In the genomic region with DNA sequence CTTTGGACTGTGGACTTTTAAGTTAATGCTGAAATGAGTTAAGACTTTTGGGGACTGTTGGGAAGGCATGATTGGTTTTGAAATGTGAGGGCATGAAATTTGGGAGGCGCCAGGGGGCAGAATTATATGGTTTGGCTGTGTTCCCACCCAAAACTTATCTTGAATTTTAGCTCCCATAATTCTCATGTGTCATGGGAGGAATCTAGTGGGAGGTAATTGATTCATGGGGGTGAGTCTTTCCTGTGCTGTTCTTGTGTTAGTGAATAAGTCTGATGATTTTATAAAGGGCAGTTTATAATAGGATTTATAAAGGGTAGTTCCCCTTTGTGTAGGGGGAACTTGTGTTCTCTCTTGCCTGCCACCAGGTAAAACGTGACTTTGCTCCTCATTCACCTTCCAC, we compare ENCODE assay signal across 21 cellular contexts.
DNase-seq lines count a peak whose midpoint lies in the region; ATAC-seq and TF ChIP-seq lines count a peak whose summit lies in the region.
"Had no signal": no experiment of that assay in that cellular context is flagged by ENCODE, and none has a peak within 500 bp of the region (broad histone marks: within the 10 kb centered on the region; RNA-seq: fewer than 3 reads in every experiment).

No MANE protein-coding gene starts in this region.

- POLR2A ChIA-PET in SK-N-SH (lab: Yijun Ruan, JAX), result no interaction called here

- no peaks in the 10 kb centered on the region for H4K20me1 ChIP-seq in SK-N-SH (ENCODE audit: insufficient read depth)
- H4K20me1 ChIP-seq: BLaER1 had no signal

- no peaks in the 10 kb centered on the region for H3K9me2 ChIP-seq in SK-N-SH

- TF ChIP-seq CTCF in SK-N-SH (IDR thresholded peaks at IDR 0.05) (no peak), prostate gland (IDR thresholded peaks at IDR 0.05) (no peak)

- TF ChIP-seq POLR2A in prostate gland (IDR thresholded peaks at IDR 0.05), result no peak

- no peaks in the 10 kb centered on the region for H3K79me2 ChIP-seq in SK-N-SH (ENCODE audit: insufficient read depth)

- no peaks in the 10 kb centered on the region for H3K4me1 ChIP-seq in SK-N-SH (ENCODE audit: control insufficient read depth in 1 of 2, insufficient read depth in 2 of 2, low read depth in 1 of 2, low read length in 1 of 2)
- no peaks in the 10 kb centered on the region for H3K4me1 ChIP-seq in prostate gland (replicated peaks)
- H3K4me1 ChIP-seq: BLaER1, HAP-1 had no signal

- no peak for TF ChIP-seq EP300 in SK-N-SH (IDR thresholded peaks at IDR 0.05; ENCODE audit: borderline replicate concordance in 1 of 2, low read depth in 1 of 2, low read length in 1 of 2)

- TF ChIP-seq RAD21 in SK-N-SH (IDR thresholded peaks at IDR 0.05; ENCODE audit: low read length), result no peak

- intact Hi-C loops in prostate gland (cut with DNase I), result no loop called here

- H3K9me3 ChIP-seq in SK-N-SH (no peaks in the 10 kb centered on the region), prostate gland (no peaks in the 10 kb centered on the region)
- H3K9me3 ChIP-seq: BLaER1, HAP-1 had no signal

- DNase-seq in SK-N-SH (no peak), OCI-M1 (lab: John Stamatoyannopoulos, UW) (peak; percentile 31), amniotic epithelial cell (ENCODE audit: low read depth) (peak; percentile 61), foreskin melanocyte (no peak), prostate gland (ENCODE audit: low spot score) (no peak), NCI-H2107 treated with DMSO at 0.1 percent for 48 hours (lab: John Stamatoyannopoulos, UW; ENCODE audit: unreplicated experiment) (no peak)
- DNase-seq: CD4-positive, CD25-positive, alpha-beta regulatory T cell; CD8-positive, alpha-beta T cell; DMS 273 treated with DMSO at 0.1 percent for 48 hours; DMS79; EL; GDM1; GOT3; HFFc6 had no signal

- H3F3A ChIP-seq in SK-N-SH (replicated peaks; ENCODE audit: insufficient read depth), result no peaks in the 10 kb centered on the region

- peak overlapping the region; percentile 88 for H2AFZ ChIP-seq in SK-N-SH (ENCODE audit: low read depth)

- ATAC-seq in SK-N-SH treated with all-trans-retinoic acid at 6 μM for 48 hours (no peak), HG02852 (IDR thresholded peaks at IDR 0.05; ENCODE audit: unreplicated experiment) (no peak)
- ATAC-seq: CD8-positive, alpha-beta T cell; GM12878 had no signal

- WGBS in SK-N-SH (ENCODE audit: low lambda C conversion rate), result 13% methylated on average over 2 of the region's 2 CpGs
- WGBS in prostate gland, result 61% methylated on average over 2 of the region's 2 CpGs

- H3K36me3 ChIP-seq in SK-N-SH (replicated peaks in 1 of 2; ENCODE audit: control insufficient read depth in 1 of 2, insufficient read depth in 2 of 2, low read length in 1 of 2) (no peaks in the 10 kb centered on the region), prostate gland (no peaks in the 10 kb centered on the region)
- H3K36me3 ChIP-seq: BLaER1, HAP-1 had no signal

- no peaks in the 10 kb centered on the region for H3K27me3 ChIP-seq in SK-N-SH (ENCODE audit: insufficient read depth)
- H3K27me3 ChIP-seq in prostate gland (replicated peaks; ENCODE audit: insufficient read depth), result no peaks in the 10 kb centered on the region
- H3K27me3 ChIP-seq: BLaER1 had no signal

- no peak overlapping the region for H3K4me3 ChIP-seq in SK-N-SH (ENCODE audit: low read depth in 2 of 2, low read length in 1 of 2)
- H3K4me3 ChIP-seq in prostate gland, result no peak overlapping the region
- H3K4me3 ChIP-seq: BLaER1, GM12878, HAP-1 had no signal

- no peak overlapping the region for H3K4me2 ChIP-seq in SK-N-SH
- H3K4me2 ChIP-seq: BLaER1 had no signal

- CTCF ChIA-PET in SK-N-SH (lab: Yijun Ruan, JAX), result no interaction called here

- H3K9ac ChIP-seq in SK-N-SH, result no peak overlapping the region
- H3K9ac ChIP-seq: BLaER1 had no signal

- H3K27ac ChIP-seq in SK-N-SH (ENCODE audit: low read depth in 2 of 2, low read length in 1 of 2), result no peak overlapping the region
- H3K27ac ChIP-seq in prostate gland, result no peak overlapping the region
- H3K27ac ChIP-seq: 22Rv1, BLaER1, C4-2B had no signal

TF ChIP-seq in SK-N-SH, 30 proteins besides CTCF, POLR2A, EP300 and RAD21 (continues in another document):
- TF ChIP-seq TAF1 (IDR thresholded peaks at IDR 0.05; ENCODE audit: borderline replicate concordance, low read depth, low read length) (no peak), FOXJ3 (CRISPR knock-in tag; IDR thresholded peaks at IDR 0.05) (no peak)
- TF ChIP-seq, protein P1, sequence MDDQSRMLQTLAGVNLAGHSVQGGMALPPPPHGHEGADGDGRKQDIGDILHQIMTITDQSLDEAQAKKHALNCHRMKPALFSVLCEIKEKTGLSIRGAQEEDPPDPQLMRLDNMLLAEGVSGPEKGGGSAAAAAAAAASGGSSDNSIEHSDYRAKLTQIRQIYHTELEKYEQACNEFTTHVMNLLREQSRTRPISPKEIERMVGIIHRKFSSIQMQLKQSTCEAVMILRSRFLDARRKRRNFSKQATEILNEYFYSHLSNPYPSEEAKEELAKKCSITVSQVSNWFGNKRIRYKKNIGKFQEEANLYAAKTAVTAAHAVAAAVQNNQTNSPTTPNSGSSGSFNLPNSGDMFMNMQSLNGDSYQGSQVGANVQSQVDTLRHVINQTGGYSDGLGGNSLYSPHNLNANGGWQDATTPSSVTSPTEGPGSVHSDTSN (IDR thresholded peaks at IDR 0.05), result no peak
- TF ChIP-seq, protein P2, sequence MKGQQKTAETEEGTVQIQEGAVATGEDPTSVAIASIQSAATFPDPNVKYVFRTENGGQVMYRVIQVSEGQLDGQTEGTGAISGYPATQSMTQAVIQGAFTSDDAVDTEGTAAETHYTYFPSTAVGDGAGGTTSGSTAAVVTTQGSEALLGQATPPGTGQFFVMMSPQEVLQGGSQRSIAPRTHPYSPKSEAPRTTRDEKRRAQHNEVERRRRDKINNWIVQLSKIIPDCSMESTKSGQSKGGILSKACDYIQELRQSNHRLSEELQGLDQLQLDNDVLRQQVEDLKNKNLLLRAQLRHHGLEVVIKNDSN (IDR thresholded peaks at IDR 0.05; ENCODE audit: borderline replicate concordance, low read depth), result no peak

TF ChIP-seq in SK-N-SH treated with all-trans-retinoic acid at 6 μM for 48 hours, 23 proteins besides CTCF, POLR2A, EP300 and RAD21 (continues in another document):
- TF ChIP-seq ESRRG (CRISPR knock-in tag; IDR thresholded peaks at IDR 0.05) (no peak), CSDC2 (CRISPR knock-in tag; IDR thresholded peaks at IDR 0.05) (no peak), RARB (CRISPR knock-in tag; IDR thresholded peaks at IDR 0.05) (no peak), GLIS3 (CRISPR knock-in tag; IDR thresholded peaks at IDR 0.05) (no peak), PPARA (CRISPR knock-in tag; IDR thresholded peaks at IDR 0.05; ENCODE audit: borderline replicate concordance) (no peak), ZFP30 (CRISPR knock-in tag; IDR thresholded peaks at IDR 0.05) (no peak), TOX (CRISPR knock-in tag; IDR thresholded peaks at IDR 0.05; ENCODE audit: borderline replicate concordance) (no peak)
- TF ChIP-seq, protein P3, sequence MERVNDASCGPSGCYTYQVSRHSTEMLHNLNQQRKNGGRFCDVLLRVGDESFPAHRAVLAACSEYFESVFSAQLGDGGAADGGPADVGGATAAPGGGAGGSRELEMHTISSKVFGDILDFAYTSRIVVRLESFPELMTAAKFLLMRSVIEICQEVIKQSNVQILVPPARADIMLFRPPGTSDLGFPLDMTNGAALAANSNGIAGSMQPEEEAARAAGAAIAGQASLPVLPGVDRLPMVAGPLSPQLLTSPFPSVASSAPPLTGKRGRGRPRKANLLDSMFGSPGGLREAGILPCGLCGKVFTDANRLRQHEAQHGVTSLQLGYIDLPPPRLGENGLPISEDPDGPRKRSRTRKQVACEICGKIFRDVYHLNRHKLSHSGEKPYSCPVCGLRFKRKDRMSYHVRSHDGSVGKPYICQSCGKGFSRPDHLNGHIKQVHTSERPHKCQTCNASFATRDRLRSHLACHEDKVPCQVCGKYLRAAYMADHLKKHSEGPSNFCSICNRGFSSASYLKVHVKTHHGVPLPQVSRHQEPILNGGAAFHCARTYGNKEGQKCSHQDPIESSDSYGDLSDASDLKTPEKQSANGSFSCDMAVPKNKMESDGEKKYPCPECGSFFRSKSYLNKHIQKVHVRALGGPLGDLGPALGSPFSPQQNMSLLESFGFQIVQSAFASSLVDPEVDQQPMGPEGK (CRISPR knock-in tag; IDR thresholded peaks at IDR 0.05; ENCODE audit: borderline replicate concordance), result no peak
- TF ChIP-seq, protein P4, sequence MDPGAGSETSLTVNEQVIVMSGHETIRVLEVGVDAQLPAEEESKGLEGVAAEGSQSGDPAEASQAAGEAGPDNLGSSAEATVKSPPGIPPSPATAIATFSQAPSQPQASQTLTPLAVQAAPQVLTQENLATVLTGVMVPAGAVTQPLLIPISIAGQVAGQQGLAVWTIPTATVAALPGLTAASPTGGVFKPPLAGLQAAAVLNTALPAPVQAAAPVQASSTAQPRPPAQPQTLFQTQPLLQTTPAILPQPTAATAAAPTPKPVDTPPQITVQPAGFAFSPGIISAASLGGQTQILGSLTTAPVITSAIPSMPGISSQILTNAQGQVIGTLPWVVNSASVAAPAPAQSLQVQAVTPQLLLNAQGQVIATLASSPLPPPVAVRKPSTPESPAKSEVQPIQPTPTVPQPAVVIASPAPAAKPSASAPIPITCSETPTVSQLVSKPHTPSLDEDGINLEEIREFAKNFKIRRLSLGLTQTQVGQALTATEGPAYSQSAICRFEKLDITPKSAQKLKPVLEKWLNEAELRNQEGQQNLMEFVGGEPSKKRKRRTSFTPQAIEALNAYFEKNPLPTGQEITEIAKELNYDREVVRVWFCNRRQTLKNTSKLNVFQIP (CRISPR knock-in tag; IDR thresholded peaks at IDR 0.05; ENCODE audit: borderline replicate concordance, low read depth), result no peak

Comparison
In these comparisons a context has a peak if more than half of its experiments do, and no peak if none do; other contexts are left out.
1. DNase-seq: peak in OCI-M1 (single experiment) and amniotic epithelial cell (single experiment); none in SK-N-SH (single experiment), foreskin melanocyte (single experiment), prostate gland (single experiment) and NCI-H2107 treated with DMSO at 0.1 percent for 48 hours (single experiment).